In the genomic region with DNA sequence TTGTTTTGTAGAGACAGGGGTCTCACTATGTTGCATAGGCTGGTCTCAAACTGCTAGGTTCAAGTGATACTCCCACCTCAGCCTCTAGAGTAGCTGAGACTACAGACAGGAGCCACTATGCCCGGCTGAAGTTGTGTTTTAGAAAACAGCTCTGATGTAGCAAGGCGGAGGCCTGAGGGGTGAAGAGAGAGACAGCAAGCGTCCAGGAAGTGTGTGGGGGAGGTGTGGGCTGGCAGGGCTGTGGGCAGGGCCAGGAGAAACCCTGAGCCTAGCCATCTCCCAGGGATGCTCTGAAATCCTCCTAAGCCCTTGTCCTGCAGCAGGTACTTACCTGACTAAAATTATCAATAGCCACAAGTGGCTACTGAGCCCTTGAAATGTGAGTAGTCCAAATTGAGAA, we compare ENCODE assay signal across 17 cellular contexts. TPM values are rescaled to one million over a fixed set of nuclear protein-coding genes. Genes with fewer than 3 reads are reported as not detected.
A peak's percentile ranks its signal among the peaks of the same experiment; 100 is the strongest.
DNase-seq lines count a peak whose midpoint lies in the region; ATAC-seq, FAIRE-seq and TF ChIP-seq lines count a peak whose summit lies in the region.
"Had no signal": no experiment of that assay in that cellular context is flagged by ENCODE, and none has a peak within 500 bp of the region (broad histone marks: within the 10 kb centered on the region; RNA-seq: fewer than 3 reads in every experiment).

No MANE protein-coding gene starts in this region.

- no peaks in the 10 kb centered on the region for H3K27me3 ChIP-seq in SK-N-SH (ENCODE audit: insufficient read depth)
- no peaks in the 10 kb centered on the region for H3K27me3 ChIP-seq in A673 (replicated peaks; ENCODE audit: insufficient read depth, low read depth, low read length, poor library complexity)

- intact Hi-C loops in A673 (cut with micrococcal nuclease; ENCODE audit: unreplicated experiment), result no loop called here

- H3K9ac ChIP-seq in SK-N-SH, result no peak overlapping the region

- no peaks in the 10 kb centered on the region for H3K9me2 ChIP-seq in SK-N-SH

- no peak for TF ChIP-seq POLR2A in A549 (IDR thresholded peaks at IDR 0.05; ENCODE audit: low read length)

- peak overlapping the region; percentile 45 for H3K27ac Mint-ChIP-seq in T-helper 2 cell treated with Interferon-gamma antibody and Interleukin-4, amounts not matched to agents 5 μg/mL and 100 μg/mL, for 36 hours
- H3K27ac Mint-ChIP-seq in effector memory CD8-positive, alpha-beta T cell, result peak overlapping the region; percentile 59 to 75

- peak overlapping the region; percentile 54 to 59; a peak in 4 of 6 replicates for H3K27ac ChIP-seq in A549
- H3K27ac ChIP-seq in SK-N-SH (ENCODE audit: low read depth in 2 of 2, low read length in 1 of 2), result no peak overlapping the region
- no peak overlapping the region for H3K27ac ChIP-seq in A673 (ENCODE audit: low read depth, low read length, poor library complexity, severe bottlenecking)
- H3K27ac ChIP-seq: esophagus squamous epithelium, thoracic aorta, VCaP had no signal

- no peak for TF ChIP-seq EP300 in A549 (IDR thresholded peaks at IDR 0.05)
- no peak for TF ChIP-seq EP300 in SK-N-SH (IDR thresholded peaks at IDR 0.05; ENCODE audit: borderline replicate concordance in 1 of 2, low read depth in 1 of 2, low read length in 1 of 2)

- no peak overlapping the region for H2AFZ ChIP-seq in SK-N-SH (ENCODE audit: low read depth)

- 39% methylated on average over 3 of the region's 3 CpGs for WGBS in A549 (ENCODE audit: missing lambda C conversion rate)
- 68% methylated on average over 3 of the region's 3 CpGs for WGBS in SK-N-SH (ENCODE audit: low lambda C conversion rate)

- H3K27me3 Mint-ChIP-seq in T-helper 2 cell treated with Interferon-gamma antibody and Interleukin-4, amounts not matched to agents 5 μg/mL and 100 μg/mL, for 36 hours (ENCODE audit: low read depth), result peaks cover 5% of the 10 kb centered on the region
- H3K27me3 Mint-ChIP-seq in effector memory CD8-positive, alpha-beta T cell, result no peaks in the 10 kb centered on the region

- H3K36me3 Mint-ChIP-seq in T-helper 2 cell treated with Interferon-gamma antibody and Interleukin-4, amounts not matched to agents 5 μg/mL and 100 μg/mL, for 36 hours (ENCODE audit: low read depth), result no peaks in the 10 kb centered on the region
- H3K36me3 Mint-ChIP-seq in effector memory CD8-positive, alpha-beta T cell (ENCODE audit: insufficient read depth), result no peaks in the 10 kb centered on the region

- TF ChIP-seq RAD21 in A549 (conservative IDR thresholded peaks at IDR 0.05 in 1 of 2, IDR thresholded peaks at IDR 0.05 in 1 of 2) (no peak), SK-N-SH (IDR thresholded peaks at IDR 0.05; ENCODE audit: low read length) (no peak)

- CTCF ChIA-PET in A549 (lab: Yijun Ruan, JAX), result interaction anchor here (1.5 to 20.4 kb wide), 7 partner anchors 9 to 103 kb away, joined by 5 to 581 read pairs (median 83); partner anchors contain the start of genes ARRB1 and RPS3
- CTCF ChIA-PET in SK-N-SH (lab: Yijun Ruan, JAX), result interaction anchor here (1.2 to 24.8 kb wide), 10 partner anchors 9 to 243 kb away, joined by 3 to 701 read pairs (median 10); partner anchors contain the start of gene ARRB1
- CTCF ChIA-PET in A673 (lab: Charles Lee), result no interaction called here

- FAIRE-seq in A549 (lab: Jason Lieb, UNC), result no peak
- FAIRE-seq: GM12891, keratinocyte had no signal

- 0 out of 3 replicates have a peak overlapping the region, but pooled peaks have one; percentile 13 for H3K4me2 ChIP-seq in A549
- H3K4me2 ChIP-seq in SK-N-SH, result no peak overlapping the region

- peak; percentile 46 to 48; a peak in 5 of 6 replicates for ATAC-seq in A549
- peak; percentile 78 for ATAC-seq in effector memory CD8-positive, alpha-beta T cell (replicated peaks)

- peaks cover 18% of the 10 kb centered on the region for H3K4me1 Mint-ChIP-seq in T-helper 2 cell treated with Interferon-gamma antibody and Interleukin-4, amounts not matched to agents 5 μg/mL and 100 μg/mL, for 36 hours (ENCODE audit: low read depth)
- H3K4me1 Mint-ChIP-seq in effector memory CD8-positive, alpha-beta T cell (ENCODE audit: low read depth in 2 of 2), result peaks cover 15 to 16% of the 10 kb centered on the region in 2 donors

- TF ChIP-seq CTCF in A549 (IDR thresholded peaks at IDR 0.05) (no peak), SK-N-SH (IDR thresholded peaks at IDR 0.05) (no peak), A673 (conservative IDR thresholded peaks at IDR 0.05; ENCODE audit: low read depth, low read length) (no peak)

- H3K9me3 ChIP-seq in A549 (no peaks in the 10 kb centered on the region), SK-N-SH (no peaks in the 10 kb centered on the region), A673 (ENCODE audit: low read depth, low read length, poor library complexity, severe bottlenecking) (no peaks in the 10 kb centered on the region)
- H3K9me3 ChIP-seq: esophagus squamous epithelium, thoracic aorta had no signal

- H3K9me3 Mint-ChIP-seq in T-helper 2 cell treated with Interferon-gamma antibody and Interleukin-4, amounts not matched to agents 5 μg/mL and 100 μg/mL, for 36 hours, result no peaks in the 10 kb centered on the region
- H3K9me3 Mint-ChIP-seq in effector memory CD8-positive, alpha-beta T cell, result no peaks in the 10 kb centered on the region

- peaks cover 51% of the 10 kb centered on the region for H3K4me1 ChIP-seq in A549
- H3K4me1 ChIP-seq in SK-N-SH (ENCODE audit: control insufficient read depth in 1 of 2, insufficient read depth in 2 of 2, low read depth in 1 of 2, low read length in 1 of 2), result peaks cover 0 to 2% of the 10 kb centered on the region in 2 experiments; a peak in 1 of 4 replicates
- no peaks in the 10 kb centered on the region for H3K4me1 ChIP-seq in A673 (ENCODE audit: insufficient read depth, low read length, poor library complexity, severe bottlenecking)

- H3K36me3 ChIP-seq in SK-N-SH (replicated peaks in 1 of 2; ENCODE audit: control insufficient read depth in 1 of 2, insufficient read depth in 2 of 2, low read length in 1 of 2) (no peaks in the 10 kb centered on the region), A673 (ENCODE audit: insufficient read depth, low read length, poor library complexity, severe bottlenecking) (no peaks in the 10 kb centered on the region)
- H3K36me3 ChIP-seq: esophagus squamous epithelium, thoracic aorta had no signal

- no peaks in the 10 kb centered on the region for H3K79me2 ChIP-seq in SK-N-SH (ENCODE audit: insufficient read depth)

- no peaks in the 10 kb centered on the region for H4K20me1 ChIP-seq in SK-N-SH (ENCODE audit: insufficient read depth)

- POLR2A ChIA-PET in A549 (lab: Yijun Ruan, JAX) (no interaction called here), SK-N-SH (lab: Yijun Ruan, JAX) (no interaction called here), A673 (lab: Charles Lee; ENCODE audit: low non-redundant PET) (no interaction called here)

- H3K4me3 ChIP-seq in A549 (no peak overlapping the region), SK-N-SH (ENCODE audit: low read depth in 2 of 2, low read length in 1 of 2) (no peak overlapping the region), A673 (ENCODE audit: low read depth, low read length, poor library complexity, severe bottlenecking) (no peak overlapping the region)
- H3K4me3 ChIP-seq: esophagus squamous epithelium, thoracic aorta had no signal

- peak overlapping the region; percentile 32 for H3K4me3 Mint-ChIP-seq in T-helper 2 cell treated with Interferon-gamma antibody and Interleukin-4, amounts not matched to agents 5 μg/mL and 100 μg/mL, for 36 hours
- H3K4me3 Mint-ChIP-seq in effector memory CD8-positive, alpha-beta T cell, result peak overlapping the region; percentile 39 to 57

- DNase-seq in A549 (ENCODE audit: low read depth in 1 of 2, low spot score in 1 of 2) (peak; percentile 50 to 63), GDM1 (lab: John Stamatoyannopoulos, UW) (peak; percentile 61), NAMALWA (ENCODE audit: low spot score) (no peak), SK-N-SH (no peak), GM19238 (ENCODE audit: insufficient read length, low spot score) (no peak), A673 (ENCODE audit: low spot score) (no peak)
- DNase-seq in T-helper 2 cell treated with Interferon-gamma antibody and Interleukin-4, amounts not matched to agents 5 μg/mL and 100 μg/mL, for 36 hours (ENCODE audit: low spot score), result no peak
- peak in 1 of 3 experiments; percentile 28 for DNase-seq in effector memory CD8-positive, alpha-beta T cell
- DNase-seq: esophagus squamous epithelium; Karpas-422; nucleus accumbens; OCI-M1; stimulated activated CD4-positive, alpha-beta T cell treated with anti-CD3 and anti-CD28 coated beads, Interleukin-2, amount 100 ng/mL, for 48 hours had no signal

- BruUV-seq in A673 (replicated peaks; lab: Mats Ljungman, UMichigan), result no TSS peak

- no peaks in the 10 kb centered on the region for H3F3A ChIP-seq in SK-N-SH (replicated peaks; ENCODE audit: insufficient read depth)

RNA-seq across cellular contexts. Expression of gene RPS3, which starts 16.1 kb away (rescaled TPM):
- polyA plus RNA-seq in A549 (2011; rRNA removed), result 2,571 and 3,468 TPM in 2 replicates
- 3,252 and 4,158 TPM in 2 replicates for polyA plus RNA-seq in A549 (2012; cell fraction: cytosol; rRNA removed)
- polyA plus RNA-seq in A549 (2012; cell fraction: nucleus; rRNA removed), result 1,461 and 2,420 TPM in 2 replicates
- polyA plus RNA-seq in A549 (2017; fragmentation: RNase III; extraction: RNeasy Plus Mini Kit Qiagen cat#74134 plus additional on column Dnase treatment), result 3,458 to 3,978 TPM (median 3,544 TPM) in 3 replicates
- polyA minus RNA-seq in A549 (2011; rRNA and poly(A)+ RNA removed), result 1,439 and 1,839 TPM in 2 replicates
- polyA plus RNA-seq in SK-N-SH (2012; rRNA removed), result 4,220 and 4,540 TPM in 2 replicates
- polyA plus RNA-seq in SK-N-SH (2012; cell fraction: cytosol; rRNA removed), result 4,994 and 6,484 TPM in 2 replicates
- 1,010 and 1,542 TPM in 2 replicates for polyA plus RNA-seq in SK-N-SH (2012; cell fraction: nucleus; rRNA removed)
- total RNA-seq in A673 (2021), result 2,875 and 2,961 TPM in 2 replicates

RNA-seq across cellular contexts. Expression of gene ARRB1, which starts 31.8 kb away (rescaled TPM):
- polyA plus RNA-seq in A549 (2011; rRNA removed) (14.3 and 18.1 TPM in 2 replicates), A549 (2017; fragmentation: RNase III; extraction: RNeasy Plus Mini Kit Qiagen cat#74134 plus additional on column Dnase treatment) (4.9 to 8.4 TPM (median 6.8 TPM) in 3 replicates), SK-N-SH (2012; rRNA removed) (6.7 and 7.0 TPM in 2 replicates)
- polyA plus RNA-seq in A549 (2012; cell fraction: cytosol; rRNA removed), result 4.8 TPM in 2 replicates
- 3.8 and 5.0 TPM in 2 replicates for polyA plus RNA-seq in A549 (2012; cell fraction: nucleus; rRNA removed)
- polyA minus RNA-seq in A549 (2011; rRNA and poly(A)+ RNA removed), result 54.8 and 57.9 TPM in 2 replicates
- polyA plus RNA-seq in SK-N-SH (2012; cell fraction: cytosol; rRNA removed), result 4.4 and 6.0 TPM in 2 replicates
- polyA plus RNA-seq in SK-N-SH (2012; cell fraction: nucleus; rRNA removed), result 4.8 and 6.6 TPM in 2 replicates
- 37.8 and 62.0 TPM in 2 replicates for total RNA-seq in A673 (2021)

RNA-seq across cellular contexts. Expression of gene KLHL35, which starts 49.8 kb away (rescaled TPM):
- polyA plus RNA-seq in A549 (2011; rRNA removed) (1.0 and 1.7 TPM in 2 replicates), A549 (2017; fragmentation: RNase III; extraction: RNeasy Plus Mini Kit Qiagen cat#74134 plus additional on column Dnase treatment) (0.56 to 0.72 TPM (median 0.69 TPM) in 3 replicates), SK-N-SH (2012; rRNA removed) (1.7 and 2.0 TPM in 2 replicates)
- polyA plus RNA-seq in A549 (2012; cell fraction: cytosol; rRNA removed), result 1.5 and 1.6 TPM in 2 replicates
- polyA plus RNA-seq in A549 (2012; cell fraction: nucleus; rRNA removed), result 2.8 and 3.3 TPM in 2 replicates
- 0.73 and 1.2 TPM in 2 replicates for polyA minus RNA-seq in A549 (2011; rRNA and poly(A)+ RNA removed)
- 0.75 and 1.3 TPM in 2 replicates for polyA plus RNA-seq in SK-N-SH (2012; cell fraction: cytosol; rRNA removed)
- polyA plus RNA-seq in SK-N-SH (2012; cell fraction: nucleus; rRNA removed), result 3.9 and 4.9 TPM in 2 replicates
- total RNA-seq in A673 (2021), result 0.88 and 1.1 TPM in 2 replicates

Comparison
In these comparisons a context has a peak if more than half of its experiments do, and no peak if none do; other contexts are left out.
1. DNase-seq: peak in A549 (2 of 2) and GDM1 (single experiment); none in T-helper 2 cell treated with Interferon-gamma antibody and Interleukin-4, amounts not matched to agents 5 μg/mL and 100 μg/mL, for 36 hours (single experiment), NAMALWA (single experiment), SK-N-SH (single experiment), GM19238 (single experiment) and A673 (single experiment).
2. H3K27ac ChIP-seq: peak in A549 (2 of 2); none in SK-N-SH (0 of 2) and A673 (single experiment).